10 cellular contexts compared by ENCODE assay signal in the genomic region with DNA sequence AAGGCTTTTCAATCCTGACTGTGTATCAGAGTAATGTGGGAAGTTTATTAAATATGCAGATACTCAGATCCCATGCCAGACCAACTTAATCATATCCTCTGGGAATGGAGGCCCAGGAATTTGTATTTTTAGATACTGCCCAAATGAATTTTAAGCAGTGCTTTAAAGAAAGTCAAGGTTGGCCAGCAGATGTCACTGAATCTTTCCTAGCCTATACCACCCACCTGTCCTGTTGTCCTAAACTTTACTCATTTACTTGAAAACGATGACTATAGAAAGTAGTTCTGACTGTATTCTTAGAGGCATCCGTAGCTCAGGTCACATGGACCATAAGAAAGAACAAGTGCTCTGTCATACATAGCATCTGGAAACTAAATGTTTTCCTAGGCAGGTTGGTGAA.
DNase-seq lines count a peak whose midpoint lies in the region; ATAC-seq and FAIRE-seq lines count a peak whose summit lies in the region.
"Had no signal": no experiment of that assay in that cellular context is flagged by ENCODE, and none has a peak within 500 bp of the region (broad histone marks: within the 10 kb centered on the region; RNA-seq: fewer than 3 reads in every experiment).

No MANE protein-coding gene starts in this region.

- no peak for DNase-seq in DMS53 treated with DMSO at 0.1 percent for 48 hours (lab: John Stamatoyannopoulos, UW; ENCODE audit: unreplicated experiment)
- DNase-seq in DMS153 treated with DMSO at 0.1 percent for 48 hours (lab: John Stamatoyannopoulos, UW; ENCODE audit: unreplicated experiment), result no peak
- no peak for DNase-seq in stimulated activated CD8-positive, alpha-beta memory T cell treated with anti-CD3 and anti-CD28 coated beads, Interleukin-4, amount 100 ng/mL, for 48 hours
- DNase-seq: DMS79 treated with DMSO at 0.1 percent for 48 hours, retina had no signal

- FAIRE-seq in islet of Langerhans (lab: Jason Lieb, UNC), result peak; percentile 21

- peak; percentile 62 for ATAC-seq in GM18498 (IDR thresholded peaks at IDR 0.05; ENCODE audit: unreplicated experiment)
- ATAC-seq in GM21737 (IDR thresholded peaks at IDR 0.05; ENCODE audit: unreplicated experiment), result peak; percentile 60
- peak; percentile 41 for ATAC-seq in HG03520 (IDR thresholded peaks at IDR 0.05; ENCODE audit: unreplicated experiment)
- ATAC-seq in HG03097 (IDR thresholded peaks at IDR 0.05; ENCODE audit: low FRiP score, unreplicated experiment), result no peak
